8 cellular contexts compared by ENCODE assay signal in the genomic region with DNA sequence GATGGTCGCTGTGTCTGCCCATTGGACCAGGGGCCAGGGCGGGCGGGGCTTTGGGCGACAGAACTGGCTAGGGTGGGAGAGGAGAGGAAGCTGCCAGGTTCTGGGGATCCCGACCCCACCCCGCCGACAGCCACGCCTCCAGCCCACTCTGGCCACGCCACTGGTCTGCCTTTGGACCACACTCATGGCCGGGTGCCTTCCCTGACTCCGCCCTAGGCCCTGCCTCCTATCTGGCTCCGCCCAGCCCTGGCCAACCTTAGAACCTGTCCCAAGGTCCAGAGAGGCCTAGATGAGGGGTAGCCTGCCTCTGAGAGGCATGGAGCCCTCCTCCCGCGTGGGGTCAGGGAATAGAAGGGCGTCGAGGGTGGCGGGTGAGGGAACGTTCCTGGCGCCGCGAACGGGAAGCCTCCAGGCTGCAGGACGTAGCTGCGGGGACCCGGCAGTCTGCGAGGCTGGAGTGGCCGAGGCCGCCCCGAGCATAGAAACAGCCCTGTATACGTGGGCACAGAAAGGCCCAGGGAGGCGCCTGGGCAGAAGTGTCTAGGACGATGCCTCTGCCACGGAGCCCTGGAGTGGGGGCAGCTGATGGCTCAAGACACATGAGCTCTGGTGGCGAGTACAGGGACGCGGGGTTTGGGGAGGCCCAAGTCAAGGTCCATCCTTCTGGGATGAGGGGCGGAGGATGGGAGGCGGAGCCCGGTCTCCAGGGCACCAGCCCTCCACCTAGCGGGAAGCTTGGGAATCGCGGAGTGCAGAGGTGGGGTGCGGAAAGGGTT. TPM values are rescaled to one million over a fixed set of nuclear protein-coding genes. Genes with fewer than 3 reads are reported as not detected.
DNase-seq lines count a peak whose midpoint lies in the region; ATAC-seq and TF ChIP-seq lines count a peak whose summit lies in the region.

No MANE protein-coding gene starts in this region.

- POLR2A ChIA-PET in SK-N-SH (lab: Yijun Ruan, JAX): interaction anchor here (0.7 to 2.2 kb wide), 9 partner anchors 11 to 73 kb away, joined by 3 to 7 read pairs (median 4); partner anchors contain the start of gene PEF1

- H3K36me3 ChIP-seq in SK-N-SH (replicated peaks in 1 of 2; ENCODE audit: control insufficient read depth in 1 of 2, insufficient read depth in 2 of 2, low read length in 1 of 2): no peaks in the 10 kb centered on the region
- no peaks in the 10 kb centered on the region for H3K36me3 ChIP-seq in sigmoid colon

- no peak for ATAC-seq in central memory CD8-positive, alpha-beta T cell (replicated peaks; ENCODE audit: extremely low read depth, poor library complexity, severe bottlenecking)
- ATAC-seq in GM18861 (IDR thresholded peaks at IDR 0.05; ENCODE audit: unreplicated experiment): no peak
- ATAC-seq in HG03097 (IDR thresholded peaks at IDR 0.05; ENCODE audit: low FRiP score, unreplicated experiment): no peak

- H3K27me3 Mint-ChIP-seq in central memory CD8-positive, alpha-beta T cell: peaks cover 77% of the 10 kb centered on the region

- H3K9me3 ChIP-seq in SK-N-SH (no peaks in the 10 kb centered on the region), sigmoid colon (no peaks in the 10 kb centered on the region)

- H3K27ac Mint-ChIP-seq in central memory CD8-positive, alpha-beta T cell (ENCODE audit: low read depth): no peak overlapping the region

- no peaks in the 10 kb centered on the region for H3K9me3 Mint-ChIP-seq in central memory CD8-positive, alpha-beta T cell

- WGBS in SK-N-SH (ENCODE audit: low lambda C conversion rate): 1% methylated on average over 20 of the region's 43 CpGs
- WGBS in sigmoid colon, 2 donors: 2% methylated on average over 43 of the region's 43 CpGs

- no peaks in the 10 kb centered on the region for H4K20me1 ChIP-seq in SK-N-SH (ENCODE audit: insufficient read depth)

- DNase-seq in EL: peak; percentile 94
- peak; percentile 87 for DNase-seq in HT-29 (ENCODE audit: low spot score)
- DNase-seq in SK-N-SH: peak; percentile 95
- DNase-seq in central memory CD8-positive, alpha-beta T cell (ENCODE audit: low spot score in 2 of 2): no peak
- peak; percentile 96 for DNase-seq in iPS-NIHi7 (ENCODE audit: extremely low spot score)
- peak; percentile 99 for DNase-seq in sigmoid colon

- intact Hi-C loops in sigmoid colon (cut with DNase I): loop anchor here (2.0 kb wide), 3 partner anchors 14 to 74 kb away; no protein-coding TSS in a partner anchor

- peaks cover 1% of the 10 kb centered on the region for H3K36me3 Mint-ChIP-seq in central memory CD8-positive, alpha-beta T cell (ENCODE audit: insufficient read depth)

- CTCF ChIA-PET in SK-N-SH (lab: Yijun Ruan, JAX): interaction anchor here (0.6 to 10.3 kb wide), 42 partner anchors 8 to 250 kb away, joined by 3 to 156 read pairs (median 4); partner anchors contain the start of genes ADGRB2, COL16A1, PEF1 and PTP4A2

- TF ChIP-seq CTCF in SK-N-SH (IDR thresholded peaks at IDR 0.05) (peak; percentile 79), sigmoid colon (IDR thresholded peaks at IDR 0.05) (peak; percentile 89 to 97 (median 92))

- H3K9me2 ChIP-seq in SK-N-SH: no peaks in the 10 kb centered on the region

- H3K4me1 ChIP-seq in SK-N-SH (ENCODE audit: control insufficient read depth in 1 of 2, insufficient read depth in 2 of 2, low read depth in 1 of 2, low read length in 1 of 2) (peaks cover 41 to 54% of the 10 kb centered on the region in 2 experiments; a peak in 3 of 4 replicates), sigmoid colon (peaks cover 0 to 56% (median 47%) of the 10 kb centered on the region in 4 donors)

- H3K4me3 Mint-ChIP-seq in central memory CD8-positive, alpha-beta T cell: peak overlapping the region; percentile 71

- no peak for TF ChIP-seq EP300 in SK-N-SH (IDR thresholded peaks at IDR 0.05; ENCODE audit: borderline replicate concordance in 1 of 2, low read depth in 1 of 2, low read length in 1 of 2)
- TF ChIP-seq EP300 in sigmoid colon (IDR thresholded peaks at IDR 0.05): no peak

- H3K27me3 ChIP-seq in SK-N-SH (ENCODE audit: insufficient read depth) (no peaks in the 10 kb centered on the region), sigmoid colon (no peaks in the 10 kb centered on the region)

- H3K79me2 ChIP-seq in SK-N-SH (ENCODE audit: insufficient read depth): no peaks in the 10 kb centered on the region

- H2AFZ ChIP-seq in SK-N-SH (ENCODE audit: low read depth): peak overlapping the region; percentile 67; the same call in 1 of the 2 replicates

- H3K4me1 Mint-ChIP-seq in central memory CD8-positive, alpha-beta T cell: peaks cover 18% of the 10 kb centered on the region

- peak overlapping the region; percentile 94 to 95 for H3K27ac ChIP-seq in SK-N-SH (ENCODE audit: low read depth in 2 of 2, low read length in 1 of 2)
- H3K27ac ChIP-seq in sigmoid colon: peak overlapping the region; percentile 87 to 98 (median 96)

- H3K9ac ChIP-seq in SK-N-SH: peak overlapping the region; percentile 67

- peak overlapping the region; percentile 74 for H3K4me2 ChIP-seq in SK-N-SH

- peaks cover 32% of the 10 kb centered on the region for H3F3A ChIP-seq in SK-N-SH (replicated peaks; ENCODE audit: insufficient read depth)

- TF ChIP-seq RAD21 in SK-N-SH (IDR thresholded peaks at IDR 0.05; ENCODE audit: low read length): peak; percentile 66

- H3K4me3 ChIP-seq in SK-N-SH (ENCODE audit: low read depth in 2 of 2, low read length in 1 of 2) (peak overlapping the region; percentile 44 to 50), sigmoid colon (peak overlapping the region; percentile 20 to 47 (median 38))

- TF ChIP-seq POLR2A in sigmoid colon (IDR thresholded peaks at IDR 0.05): peak; percentile 23 to 45

TF ChIP-seq in SK-N-SH, 30 proteins besides CTCF, POLR2A, EP300 and RAD21 (continues in another document):
- TF ChIP-seq RCOR1 (IDR thresholded peaks at IDR 0.05; ENCODE audit: low read length) (no peak), POLR2AphosphoS5 (IDR thresholded peaks at IDR 0.05; ENCODE audit: low read depth, low read length) (peak; percentile 74), FOXM1 (IDR thresholded peaks at IDR 0.05; ENCODE audit: low read depth) (no peak), TAF1 (IDR thresholded peaks at IDR 0.05; ENCODE audit: borderline replicate concordance, low read depth, low read length) (no peak), GATA2 (CRISPR knock-in tag; IDR thresholded peaks at IDR 0.05) (no peak), PBX3 (IDR thresholded peaks at IDR 0.05) (no peak), SMC3 (IDR thresholded peaks at IDR 0.05; ENCODE audit: low read depth, low read length) (peak; percentile 81), TCF12 (IDR thresholded peaks at IDR 0.05) (peak; percentile 17; the same call in 1 of the 2 replicates), MEF2A (IDR thresholded peaks at IDR 0.05; ENCODE audit: borderline replicate concordance, low read depth) (no peak), FOSL2 (IDR thresholded peaks at IDR 0.05; ENCODE audit: borderline replicate concordance, low read depth) (no peak), MAX (IDR thresholded peaks at IDR 0.05; ENCODE audit: low read depth) (peak; percentile 37; the same call in 1 of the 2 replicates)
- TF ChIP-seq, protein P1, sequence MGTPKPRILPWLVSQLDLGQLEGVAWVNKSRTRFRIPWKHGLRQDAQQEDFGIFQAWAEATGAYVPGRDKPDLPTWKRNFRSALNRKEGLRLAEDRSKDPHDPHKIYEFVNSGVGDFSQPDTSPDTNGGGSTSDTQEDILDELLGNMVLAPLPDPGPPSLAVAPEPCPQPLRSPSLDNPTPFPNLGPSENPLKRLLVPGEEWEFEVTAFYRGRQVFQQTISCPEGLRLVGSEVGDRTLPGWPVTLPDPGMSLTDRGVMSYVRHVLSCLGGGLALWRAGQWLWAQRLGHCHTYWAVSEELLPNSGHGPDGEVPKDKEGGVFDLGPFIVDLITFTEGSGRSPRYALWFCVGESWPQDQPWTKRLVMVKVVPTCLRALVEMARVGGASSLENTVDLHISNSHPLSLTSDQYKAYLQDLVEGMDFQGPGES (IDR thresholded peaks at IDR 0.05; ENCODE audit: low read depth, low read length): no peak
- TF ChIP-seq, protein P2, sequence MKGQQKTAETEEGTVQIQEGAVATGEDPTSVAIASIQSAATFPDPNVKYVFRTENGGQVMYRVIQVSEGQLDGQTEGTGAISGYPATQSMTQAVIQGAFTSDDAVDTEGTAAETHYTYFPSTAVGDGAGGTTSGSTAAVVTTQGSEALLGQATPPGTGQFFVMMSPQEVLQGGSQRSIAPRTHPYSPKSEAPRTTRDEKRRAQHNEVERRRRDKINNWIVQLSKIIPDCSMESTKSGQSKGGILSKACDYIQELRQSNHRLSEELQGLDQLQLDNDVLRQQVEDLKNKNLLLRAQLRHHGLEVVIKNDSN (IDR thresholded peaks at IDR 0.05; ENCODE audit: borderline replicate concordance, low read depth): no peak

RNA-seq across cellular contexts. Expression of gene COL16A1, which starts 11.5 kb away (rescaled TPM):
- 31.0 and 37.5 TPM in 2 replicates for total RNA-seq in HT-29 (2014; rRNA removed; shearing (Covaris generic))
- polyA plus RNA-seq in SK-N-SH (2012; rRNA removed) (9.0 and 10.4 TPM in 2 replicates), sigmoid colon (10 to 100 TPM in 1 of 3 donors, 1 to 10 TPM in 2; 4.6 to 23.4 (median 4.8) TPM)
- 3.0 and 3.8 TPM in 2 replicates for polyA plus RNA-seq in SK-N-SH (2012; cell fraction: cytosol; rRNA removed)
- polyA plus RNA-seq in SK-N-SH (2012; cell fraction: nucleus; rRNA removed): 38.2 and 47.3 TPM in 2 replicates
- 100 to 1,000 TPM in 2 of 4 donors, 10 to 100 TPM in 2; 43.1 to 271 (median 98.8) TPM for total RNA-seq in sigmoid colon

RNA-seq across cellular contexts. Expression of gene ADGRB2, which starts 48.9 kb away (rescaled TPM):
- total RNA-seq in HT-29 (2014; rRNA removed; shearing (Covaris generic)): 1.2 and 2.2 TPM in 2 replicates
- polyA plus RNA-seq in SK-N-SH (2012; rRNA removed) (10.6 and 13.0 TPM in 2 replicates), sigmoid colon (1 to 10 TPM in 1 of 3 donors, not detected in 2; 1.3 TPM)
- polyA plus RNA-seq in SK-N-SH (2012; cell fraction: cytosol; rRNA removed): 4.3 and 8.4 TPM in 2 replicates
- polyA plus RNA-seq in SK-N-SH (2012; cell fraction: nucleus; rRNA removed): 41.8 and 66.9 TPM in 2 replicates
- total RNA-seq in sigmoid colon: 1 to 10 TPM; 1.4 to 3.9 (median 1.5) TPM

Comparison
In these comparisons a context has a peak if more than half of its experiments do, and no peak if none do; other contexts are left out.
1. DNase-seq: peak in EL (single experiment), HT-29 (single experiment), SK-N-SH (single experiment), iPS-NIHi7 (single experiment) and sigmoid colon (single experiment); none in central memory CD8-positive, alpha-beta T cell (0 of 2).